Comparison of ENCODE assay signal across 15 cellular contexts in the genomic region with DNA sequence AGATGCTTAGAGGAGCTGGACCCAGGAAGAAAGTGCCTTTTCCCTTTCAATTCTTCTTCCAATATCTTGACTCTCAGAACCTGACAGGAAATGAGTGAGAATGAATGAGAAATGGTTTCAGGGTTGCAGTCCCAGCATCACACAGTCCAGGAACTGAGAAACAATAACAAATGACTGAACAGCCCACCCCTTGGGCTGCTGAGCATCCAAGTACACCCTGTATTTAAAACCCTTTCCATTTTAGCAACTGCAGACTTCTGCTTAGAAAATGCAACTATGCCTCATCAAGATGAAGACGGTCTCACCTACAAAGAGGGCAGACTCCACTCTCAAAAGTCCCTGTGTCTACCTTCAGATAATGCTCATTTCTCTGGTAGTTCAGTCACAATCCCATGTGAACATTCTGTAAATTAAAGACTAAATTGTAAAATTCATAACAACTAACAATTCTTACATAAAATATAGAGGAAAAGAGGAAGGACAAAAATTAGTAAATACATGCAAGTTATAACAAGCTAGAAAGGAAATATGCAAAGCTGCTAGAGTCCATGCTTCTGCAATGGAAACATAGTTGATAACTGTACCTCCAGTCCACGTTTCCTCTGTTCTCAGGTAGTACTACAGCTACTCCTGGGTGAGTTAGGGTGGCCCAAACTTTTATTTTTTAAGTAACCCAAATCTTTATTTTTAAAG.
DNase-seq lines count a peak whose midpoint lies in the region; ATAC-seq and TF ChIP-seq lines count a peak whose summit lies in the region.
"Had no signal": no experiment of that assay in that cellular context is flagged by ENCODE, and none has a peak within 500 bp of the region (broad histone marks: within the 10 kb centered on the region; RNA-seq: fewer than 3 reads in every experiment).

No MANE protein-coding gene starts in this region.

- no peak overlapping the region for H3K27ac ChIP-seq in BLaER1
- no peak overlapping the region for H3K27ac ChIP-seq in caudate nucleus (ENCODE audit: low read depth, low read length)
- no peak overlapping the region for H3K27ac ChIP-seq in WERI-Rb-1
- H3K27ac ChIP-seq: sigmoid colon had no signal

- no peak for TF ChIP-seq CTCF in WERI-Rb-1 (IDR thresholded peaks at IDR 0.05; ENCODE audit: low read depth, low read length)

- peaks cover 12% of the 10 kb centered on the region for H3K9me3 ChIP-seq in BLaER1
- H3K9me3 ChIP-seq in WERI-Rb-1 (ENCODE audit: severe bottlenecking) = peaks cover 14% of the 10 kb centered on the region

- no peaks in the 10 kb centered on the region for H4K20me1 ChIP-seq in BLaER1

- H3K4me1 ChIP-seq in BLaER1 = peaks cover 35% of the 10 kb centered on the region
- H3K4me1 ChIP-seq: sigmoid colon had no signal

- H3K4me3 ChIP-seq in BLaER1 (no peak overlapping the region), WERI-Rb-1 (ENCODE audit: low read depth, low read length) (no peak overlapping the region)
- H3K4me3 ChIP-seq: sigmoid colon had no signal

- peak overlapping the region; percentile 48 for H3K4me2 ChIP-seq in BLaER1

- DNase-seq in D341Med (ENCODE audit: low spot score) (no peak), caudate nucleus (lab: John Stamatoyannopoulos, UW) (no peak), WERI-Rb-1 (no peak), OCI-M2 (lab: John Stamatoyannopoulos, UW; ENCODE audit: unreplicated experiment) (no peak)
- DNase-seq: 8988T; activated CD4-positive, alpha-beta T cell treated with anti-CD3 and anti-CD28 coated beads, Interleukin-2, amount 50 U/mL, for 4 hours; activated naive CD4-positive, alpha-beta T cell treated with anti-CD3 and anti-CD28 coated beads, Interleukin-2, amount 10 ng/mL, durations not matched to agents 7 days and 5 days; Karpas-422; NCI-H2081 treated with DMSO at 0.1 percent for 48 hours; sigmoid colon; T-cell had no signal

- ATAC-seq in GM19351 (IDR thresholded peaks at IDR 0.05; ENCODE audit: unreplicated experiment) (peak; percentile 77), HG02610 (IDR thresholded peaks at IDR 0.05; ENCODE audit: unreplicated experiment) (peak; percentile 83), HG03342 (IDR thresholded peaks at IDR 0.05; ENCODE audit: unreplicated experiment) (peak; percentile 75)
- ATAC-seq: T-cell had no signal

- H3K36me3 ChIP-seq in BLaER1 = no peaks in the 10 kb centered on the region
- H3K36me3 ChIP-seq in WERI-Rb-1 = no peaks in the 10 kb centered on the region
- H3K36me3 ChIP-seq: sigmoid colon had no signal

- no peak overlapping the region for H3K9ac ChIP-seq in BLaER1

- no peaks in the 10 kb centered on the region for H3K27me3 ChIP-seq in BLaER1
- H3K27me3 ChIP-seq in WERI-Rb-1 (ENCODE audit: insufficient read depth, low read depth, severe bottlenecking) = no peaks in the 10 kb centered on the region
- H3K27me3 ChIP-seq: sigmoid colon had no signal
